In genomic region chr2:235398321-235398720, GRCh38 we compare ENCODE assay signal across 24 cellular contexts.
"Had no signal": no experiment of that assay in that cellular context is flagged by ENCODE, and none has a peak within 500 bp of the region (broad histone marks: within the 10 kb centered on the region; RNA-seq: fewer than 3 reads in every experiment).

No MANE protein-coding gene starts in this region.

- H3K36me3 ChIP-seq: left lung, lower lobe of right lung, neural progenitor cell, pancreas, prostate gland, suprapubic skin, thoracic aorta, tibial artery, upper lobe of right lung had no signal

- H3K4me1 ChIP-seq: left lung, lower lobe of right lung, neural progenitor cell, pancreas, prostate gland, suprapubic skin, tibial artery, upper lobe of right lung had no signal

- DNase-seq: hypothalamus; immature natural killer cell; kidney; left colon; left lung; lower lobe of right lung; mesendoderm; naive B cell; natural killer cell; nephron progenitor cell; pancreas; posterior cingulate gyrus; retina; right cardiac atrium; stimulated activated CD4-positive, alpha-beta T cell treated with anti-CD3 and anti-CD28 coated beads, Interleukin-1b, Interleukin-23, amount 100 ng/mL, for 48 hours; stimulated activated CD4-positive, alpha-beta T cell treated with anti-CD3 and anti-CD28 coated beads, Interleukin-4, amount 100 ng/mL, for 1 hour; stimulated activated naive CD4-positive, alpha-beta T cell; tibial artery; upper lobe of right lung had no signal

- H3K9me3 ChIP-seq: left lung, lower lobe of right lung, pancreas, prostate gland, suprapubic skin, thoracic aorta, tibial artery, upper lobe of right lung had no signal

- H3K27me3 ChIP-seq: left lung, neural progenitor cell, pancreas, upper lobe of right lung had no signal

- H3K4me3 ChIP-seq: left lung, lower lobe of right lung, neural progenitor cell, pancreas, prostate gland, smooth muscle cell, suprapubic skin, thoracic aorta, tibial artery, upper lobe of right lung had no signal

- H3K9ac ChIP-seq: neural progenitor cell had no signal
